In genomic region chr15:61521961-61522360, GRCh38 we compare ENCODE assay signal across 17 cellular contexts.
DNase-seq lines count a peak whose midpoint lies in the region; ATAC-seq and TF ChIP-seq lines count a peak whose summit lies in the region.
"Had no signal": no experiment of that assay in that cellular context is flagged by ENCODE, and none has a peak within 500 bp of the region (broad histone marks: within the 10 kb centered on the region; RNA-seq: fewer than 3 reads in every experiment).

No MANE protein-coding gene starts in this region.

- H3K36me3 Mint-ChIP-seq in HFFc6 (ENCODE audit: low read depth): no peaks in the 10 kb centered on the region
- H3K36me3 Mint-ChIP-seq: CD8-positive, alpha-beta memory T cell; IgD-negative memory B cell had no signal

- TF ChIP-seq CTCF in MM.1S (IDR thresholded peaks at IDR 0.05; ENCODE audit: low read length): no peak
- TF ChIP-seq CTCF in foreskin fibroblast (IDR thresholded peaks at IDR 0.05; ENCODE audit: low read depth, low read length): no peak
- TF ChIP-seq CTCF in HFFc6 (IDR thresholded peaks at IDR 0.05): no peak

- H3K4me3 ChIP-seq in BLaER1 (no peak overlapping the region), MM.1S (ENCODE audit: low read length) (no peak overlapping the region), foreskin fibroblast (ENCODE audit: low read depth in 1 of 2, low read length in 2 of 2) (no peak overlapping the region), H7 (ENCODE audit: insufficient read depth, low read depth, low read length) (no peak overlapping the region)
- H3K4me3 ChIP-seq: GM23338 had no signal

- no peaks in the 10 kb centered on the region for H3K9me2 ChIP-seq in MM.1S (replicated peaks; ENCODE audit: insufficient read depth, low read length)

- H3K27ac Mint-ChIP-seq in HFFc6: no peak overlapping the region
- H3K27ac Mint-ChIP-seq: CD8-positive, alpha-beta memory T cell; GM23338; IgD-negative memory B cell had no signal

- no peak overlapping the region for H3K4me3 Mint-ChIP-seq in HFFc6
- H3K4me3 Mint-ChIP-seq: CD8-positive, alpha-beta memory T cell; GM23338; H9; IgD-negative memory B cell had no signal

- H3K4me1 ChIP-seq in BLaER1: peaks cover 70% of the 10 kb centered on the region
- peaks cover 23% of the 10 kb centered on the region for H3K4me1 ChIP-seq in MM.1S (ENCODE audit: low read length)
- H3K4me1 ChIP-seq: BE2C, Caco-2 had no signal

- H3K4me1 Mint-ChIP-seq in HFFc6 (ENCODE audit: low read depth): no peaks in the 10 kb centered on the region
- H3K4me1 Mint-ChIP-seq: CD8-positive, alpha-beta memory T cell had no signal

- no peaks in the 10 kb centered on the region for H4K20me1 ChIP-seq in BLaER1
- H4K20me1 ChIP-seq in MM.1S (ENCODE audit: insufficient read depth, low read length): no peaks in the 10 kb centered on the region

- H3K79me2 ChIP-seq in MM.1S (ENCODE audit: low read length): no peaks in the 10 kb centered on the region

- no peak for DNase-seq in MM.1S
- DNase-seq in foreskin fibroblast: peak; percentile 15 to 26
- DNase-seq in HFFc6: no peak
- no peak for DNase-seq in H7
- DNase-seq: ACHN; BE2C; Caco-2; CD8-positive, alpha-beta memory T cell; DND-41; GDM1; H9; KG1 had no signal

- H3K4me2 ChIP-seq in BLaER1: peak overlapping the region; percentile 71
- H3K4me2 ChIP-seq in MM.1S (ENCODE audit: low read depth, low read length): no peak overlapping the region
- H3K4me2 ChIP-seq: GM23338 had no signal

- no peaks in the 10 kb centered on the region for H3F3A ChIP-seq in MM.1S (ENCODE audit: insufficient read depth, low read length)

- H3K9ac ChIP-seq in BLaER1 (no peak overlapping the region), MM.1S (ENCODE audit: low read length) (no peak overlapping the region)

- ATAC-seq in GM19395 (IDR thresholded peaks at IDR 0.05; ENCODE audit: unreplicated experiment) (no peak), GM21825 (IDR thresholded peaks at IDR 0.05; ENCODE audit: unreplicated experiment) (no peak)
- ATAC-seq: GM23338 had no signal

- H3K9me3 Mint-ChIP-seq in HFFc6: peaks cover 50% of the 10 kb centered on the region
- H3K9me3 Mint-ChIP-seq: CD8-positive, alpha-beta memory T cell; GM23338; H9 had no signal

- no peaks in the 10 kb centered on the region for H3K27me3 Mint-ChIP-seq in HFFc6 (ENCODE audit: insufficient read depth)

- H3K9me3 ChIP-seq in BLaER1: no peaks in the 10 kb centered on the region
- H3K9me3 ChIP-seq in MM.1S (replicated peaks; ENCODE audit: insufficient read depth, low read length): no peaks in the 10 kb centered on the region
- H3K9me3 ChIP-seq: BE2C, Caco-2 had no signal

- H3K36me3 ChIP-seq in BLaER1 (no peaks in the 10 kb centered on the region), MM.1S (replicated peaks; ENCODE audit: insufficient read depth, low read length) (no peaks in the 10 kb centered on the region), H7 (replicated peaks; ENCODE audit: control insufficient read depth, insufficient read depth, low read length) (no peaks in the 10 kb centered on the region)
- H3K36me3 ChIP-seq: BE2C had no signal

- H3K27ac ChIP-seq in BLaER1: peak overlapping the region; percentile 81
- H3K27ac ChIP-seq in MM.1S (ENCODE audit: low read length): peak overlapping the region; percentile 26; the same call in 1 of the 2 replicates

- no peak overlapping the region for H2AFZ ChIP-seq in MM.1S (ENCODE audit: low read length)
- H2AFZ ChIP-seq: GM23338 had no signal

- no peaks in the 10 kb centered on the region for H3K27me3 ChIP-seq in BLaER1
- H3K27me3 ChIP-seq in MM.1S (replicated peaks; ENCODE audit: insufficient read depth, low read length): no peaks in the 10 kb centered on the region
- H3K27me3 ChIP-seq in H7 (ENCODE audit: control insufficient read depth, insufficient read depth, low read length): no peaks in the 10 kb centered on the region
- H3K27me3 ChIP-seq: BE2C had no signal

Comparison
In these comparisons a context has a peak if more than half of its experiments do, and no peak if none do; other contexts are left out.
1. DNase-seq: peak in foreskin fibroblast (2 of 2); none in MM.1S (single experiment), HFFc6 (single experiment) and H7 (single experiment).